In the genomic region with DNA sequence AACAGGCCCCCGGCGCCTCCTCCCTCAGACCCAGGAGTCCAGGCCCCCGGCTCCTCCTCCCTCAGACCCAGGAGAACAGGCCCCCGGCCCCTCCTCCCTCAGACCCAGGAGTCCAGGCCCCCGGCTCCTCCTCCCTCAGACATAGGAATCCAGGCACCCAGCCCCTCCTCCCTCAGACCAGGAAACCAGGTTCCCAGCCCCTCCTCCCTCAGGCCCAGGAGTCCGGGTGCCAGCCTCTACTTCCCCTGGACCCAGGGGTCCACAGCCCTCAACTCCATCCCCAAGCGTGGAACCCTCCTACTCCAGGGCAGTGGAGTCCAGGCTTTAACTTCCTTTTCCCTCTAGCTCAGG, we compare ENCODE assay signal across 11 cellular contexts. TPM values are rescaled to one million over a fixed set of nuclear protein-coding genes. Genes with fewer than 3 reads are reported as not detected.
DNase-seq lines count a peak whose midpoint lies in the region; ATAC-seq and TF ChIP-seq lines count a peak whose summit lies in the region.
"Had no signal": no experiment of that assay in that cellular context is flagged by ENCODE, and none has a peak within 500 bp of the region (broad histone marks: within the 10 kb centered on the region; RNA-seq: fewer than 3 reads in every experiment).

No MANE protein-coding gene starts in this region.

- intact Hi-C loops in esophagus muscularis mucosa (cut with DNase I) = no loop called here

- peak overlapping the region; percentile 74 for H3K27ac ChIP-seq in C4-2B
- H3K27ac ChIP-seq in esophagus muscularis mucosa (replicated peaks in 1 of 4) = peak overlapping the region in 1 of 4 donors; percentile 28
- H3K27ac ChIP-seq in neutrophil = peak overlapping the region; percentile 43

- H3K27me3 ChIP-seq in esophagus muscularis mucosa = peaks cover 0 to 42% (median 7%) of the 10 kb centered on the region in 4 donors
- H3K27me3 ChIP-seq in neutrophil = no peaks in the 10 kb centered on the region

- peak; percentile 26 for DNase-seq in NCI-H510A treated with DMSO at 0.1 percent for 48 hours (lab: John Stamatoyannopoulos, UW)
- DNase-seq in esophagus muscularis mucosa (ENCODE audit: extremely low spot score) = no peak
- no peak for DNase-seq in NCI-H524 treated with DMSO at 0.1 percent for 48 hours (lab: John Stamatoyannopoulos, UW)
- DNase-seq in effector CD4-positive, alpha-beta T cell = no peak
- no peak for DNase-seq in T-helper 9 cell
- DNase-seq: activated B cell treated with CpG ODN at 0.5 μM for 24 hours, natural killer cell had no signal

- H3K36me3 ChIP-seq in esophagus muscularis mucosa = peaks cover 0 to 7% (median 4%) of the 10 kb centered on the region in 4 donors
- H3K36me3 ChIP-seq in neutrophil = peaks cover 40% of the 10 kb centered on the region

- no peak for TF ChIP-seq POLR2A in esophagus muscularis mucosa (IDR thresholded peaks at IDR 0.05; ENCODE audit: low read depth)

- H3K9me3 ChIP-seq in esophagus muscularis mucosa (no peaks in the 10 kb centered on the region), neutrophil (no peaks in the 10 kb centered on the region)

- WGBS in esophagus muscularis mucosa = 86% methylated on average over 1 of the region's 7 CpGs

- H3K4me1 ChIP-seq in esophagus muscularis mucosa (peaks cover 4 to 16% (median 8%) of the 10 kb centered on the region in 4 donors), neutrophil (ENCODE audit: control insufficient read depth in 1 of 2, insufficient read depth in 1 of 2, low read depth in 1 of 2, low read length in 1 of 2) (peaks cover 16 to 24% of the 10 kb centered on the region in 2 experiments)

- H3K4me3 ChIP-seq in esophagus muscularis mucosa (peak overlapping the region in 3 of 4 donors; percentile 4 to 16 (median 12)), neutrophil (ENCODE audit: low read depth in 1 of 2, low read length in 1 of 2) (no peak overlapping the region)

- TF ChIP-seq CTCF in C4-2B (conservative IDR thresholded peaks at IDR 0.05) = no peak
- TF ChIP-seq CTCF in esophagus muscularis mucosa (IDR thresholded peaks at IDR 0.05) = no peak
- TF ChIP-seq CTCF in neutrophil (IDR thresholded peaks at IDR 0.05) = no peak

- no peak for ATAC-seq in HG02588 (IDR thresholded peaks at IDR 0.05; ENCODE audit: unreplicated experiment)
- ATAC-seq: natural killer cell had no signal

- no peak for TF ChIP-seq EP300 in esophagus muscularis mucosa (IDR thresholded peaks at IDR 0.05)

RNA-seq across cellular contexts. Expression of a gene that starts 0.6 kb away (rescaled TPM):
- under 1 TPM in 3 of 4 donors, not detected in 1; 0.26 to 0.98 (median 0.33) TPM for total RNA-seq in esophagus muscularis mucosa
- total RNA-seq: activated B cell treated with CpG ODN at 0.5 μM for 24 hours, glomerular endothelial cell had no signal

RNA-seq across cellular contexts. Expression of a gene that starts 12.9 kb away (rescaled TPM):
- total RNA-seq in esophagus muscularis mucosa = 10 to 100 TPM in 3 of 4 donors, 1 to 10 TPM in 1; 10.0 to 12.7 (median 11.5) TPM

RNA-seq across cellular contexts. Expression of a gene that starts 17.0 kb away (rescaled TPM):
- total RNA-seq in esophagus muscularis mucosa = 10 to 100 TPM; 40.3 to 83.2 (median 59.4) TPM

RNA-seq across cellular contexts. Expression of a gene that starts 18.7 kb away (rescaled TPM):
- total RNA-seq in esophagus muscularis mucosa = 100 to 1,000 TPM in 1 of 4 donors, 10 to 100 TPM in 3; 49.4 to 103 (median 86.8) TPM

RNA-seq across cellular contexts. Expression of a gene that starts 28.3 kb away (rescaled TPM):
- 1,000 to 10,000 TPM; 1,410 to 2,465 (median 1,750) TPM for total RNA-seq in esophagus muscularis mucosa

Comparison
In these comparisons a context has a peak if more than half of its experiments do, and no peak if none do; other contexts are left out.
1. H3K4me3 ChIP-seq: peak in esophagus muscularis mucosa (3 of 4); none in neutrophil (0 of 2).